ENCODE assay signal across 9 cellular contexts in the genomic region with DNA sequence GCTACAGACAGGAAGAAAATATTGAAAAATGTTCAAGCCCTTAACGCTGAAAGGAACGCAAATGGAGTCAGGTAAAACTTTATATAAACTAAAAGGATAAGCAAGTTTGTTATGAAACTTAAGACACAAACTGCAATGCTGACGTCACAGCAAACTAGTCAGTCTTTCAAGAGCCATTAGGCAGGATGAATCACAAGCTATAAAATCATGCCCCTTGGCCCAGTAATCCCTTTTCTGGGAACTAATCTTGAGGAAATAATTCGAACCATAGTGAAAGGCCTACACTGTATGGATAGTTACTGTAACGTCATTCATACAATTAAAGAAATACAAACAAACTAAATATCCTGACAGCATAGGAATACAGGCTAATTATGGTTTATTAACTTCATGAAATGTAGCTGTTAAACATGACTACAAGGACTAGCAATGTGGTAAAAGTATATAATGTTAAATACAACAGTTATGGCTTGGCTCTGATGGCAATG. TPM values are rescaled to one million over a fixed set of nuclear protein-coding genes. Genes with fewer than 3 reads are reported as not detected.
DNase-seq lines count a peak whose midpoint lies in the region; ATAC-seq and TF ChIP-seq lines count a peak whose summit lies in the region.
"Had no signal": no experiment of that assay in that cellular context is flagged by ENCODE, and none has a peak within 500 bp of the region (broad histone marks: within the 10 kb centered on the region; RNA-seq: fewer than 3 reads in every experiment).

No MANE protein-coding gene starts in this region.

- BruUV-seq in IMR-90 (replicated peaks; lab: Mats Ljungman, UMichigan): no TSS peak

- H3K79me1 ChIP-seq in IMR-90 (ENCODE audit: low read depth in 1 of 2, low read length in 2 of 2): no peaks in the 10 kb centered on the region

- peak overlapping the region; percentile 30; the same call in 1 of the 2 replicates for H2BK120ac ChIP-seq in IMR-90 (ENCODE audit: low read depth, low read length)

- H3K27ac Mint-ChIP-seq in activated CD4-positive, alpha-beta T cell treated with anti-CD3 and anti-CD28 coated beads for 36 hours: no peak overlapping the region
- H3K27ac Mint-ChIP-seq in glutamatergic neuron (ENCODE audit: unreplicated experiment): no peak overlapping the region

- TF ChIP-seq CTCF in IMR-90 (conservative IDR thresholded peaks at IDR 0.05; ENCODE audit: low read depth, low read length): no peak
- TF ChIP-seq CTCF in astrocyte of the spinal cord (IDR thresholded peaks at IDR 0.05; ENCODE audit: low read depth, low read length): no peak
- TF ChIP-seq CTCF in glutamatergic neuron (IDR thresholded peaks at IDR 0.05; ENCODE audit: partially characterized antibody, unreplicated experiment): no peak

- no CpG with 5 or more reads among the region's 5 CpGs for WGBS in IMR-90 (ENCODE audit: extremely low coverage in 2 of 2, insufficient read length in 1 of 2), 2 experiments

- POLR2A ChIA-PET in IMR-90 (lab: Charles Lee; ENCODE audit: unreplicated experiment): interaction anchor here (1.0 kb wide), 1 partner anchor 32 kb away, joined by 5 read pairs; no protein-coding TSS in a partner anchor
- POLR2A ChIA-PET in activated CD4-positive, alpha-beta T cell treated with anti-CD3 and anti-CD28 coated beads for 36 hours (lab: Charles Lee): no interaction called here

- H3K9ac ChIP-seq in IMR-90 (ENCODE audit: low read depth, low read length): no peak overlapping the region

- dilution Hi-C loops in IMR-90 (cut with HindIII; ENCODE audit: low sequenced_read_pairs, unreplicated experiment): no loop called here

- H2AK5ac ChIP-seq in IMR-90 (ENCODE audit: low read depth, low read length): no peak overlapping the region

- H3K4me1 ChIP-seq in IMR-90 (ENCODE audit: control insufficient read depth, insufficient read depth, low read length): peaks cover 5% of the 10 kb centered on the region; the same call in 1 of the 2 replicates

- no peaks in the 10 kb centered on the region for H3K27me3 Mint-ChIP-seq in activated CD4-positive, alpha-beta T cell treated with anti-CD3 and anti-CD28 coated beads for 36 hours
- H3K27me3 Mint-ChIP-seq in glutamatergic neuron (ENCODE audit: unreplicated experiment): no peaks in the 10 kb centered on the region
- H3K27me3 Mint-ChIP-seq: CD4-positive, CD25-positive, alpha-beta regulatory T cell had no signal

- H3K56ac ChIP-seq in IMR-90 (ENCODE audit: extremely low read depth, insufficient read depth, low read length): no peak overlapping the region

- no peaks in the 10 kb centered on the region for H3K27me3 ChIP-seq in IMR-90 (ENCODE audit: control insufficient read depth, insufficient read depth, low read length)

- H4K91ac ChIP-seq in IMR-90 (ENCODE audit: insufficient read depth, low read depth, low read length): no peak overlapping the region

- H3K9me3 ChIP-seq in IMR-90 (ENCODE audit: control insufficient read depth, insufficient read depth, low read length): no peaks in the 10 kb centered on the region

- intact Hi-C loops in IMR-90 (cut with micrococcal nuclease): no loop called here
- intact Hi-C loops in activated CD4-positive, alpha-beta T cell treated with anti-CD3 and anti-CD28 coated beads for 36 hours (cut with DNase I, micrococcal nuclease): no loop called here

- peak overlapping the region; percentile 94 for H2BK5ac ChIP-seq in IMR-90 (ENCODE audit: low read depth, low read length, poor library complexity, severe bottlenecking)

- H3K4me2 ChIP-seq in IMR-90 (ENCODE audit: low read depth, low read length): peak overlapping the region; percentile 2; the same call in 1 of the 2 replicates

- H4K8ac ChIP-seq in IMR-90 (ENCODE audit: low read depth in 2 of 2, low read length in 2 of 2): peak overlapping the region in 1 of 2 experiments; percentile 56; a peak in 1 of 4 replicates

- H2AFZ ChIP-seq in IMR-90 (replicated peaks; ENCODE audit: low read length, poor library complexity): no peak overlapping the region

- DNase-seq in ACHN: peak; percentile 87
- DNase-seq in IMR-90: peak; percentile 100
- DNase-seq in astrocyte of the spinal cord (ENCODE audit: low read depth, low spot score): peak; percentile 94
- peak; percentile 83 for DNase-seq in kidney tubule cell (ENCODE audit: low spot score)
- DNase-seq in activated CD4-positive, alpha-beta T cell treated with anti-CD3 and anti-CD28 coated beads for 36 hours: no peak
- no peak for DNase-seq in NCI-H1694 treated with DMSO at 0.1 percent for 48 hours (lab: John Stamatoyannopoulos, UW)
- no peak for DNase-seq in glutamatergic neuron
- DNase-seq: CD4-positive, CD25-positive, alpha-beta regulatory T cell had no signal

- no peak overlapping the region for H2BK20ac ChIP-seq in IMR-90 (ENCODE audit: low read depth, low read length)

- CTCF ChIA-PET in IMR-90 (lab: Yijun Ruan, JAX): interaction anchor here (0.6 to 0.9 kb wide), 2 partner anchors 42 to 70 kb away, joined by 3 to 6 read pairs; no protein-coding TSS in a partner anchor
- CTCF ChIA-PET in activated CD4-positive, alpha-beta T cell treated with anti-CD3 and anti-CD28 coated beads for 36 hours (lab: Charles Lee): interaction anchor here (0.6 to 2.7 kb wide), 7 partner anchors 7 to 108 kb away, joined by 3 to 11 read pairs (median 3); partner anchors contain the start of gene HINT3

- H2BK15ac ChIP-seq in IMR-90 (ENCODE audit: low read depth, low read length): no peak overlapping the region

- H3K36me3 ChIP-seq in IMR-90 (ENCODE audit: control insufficient read depth, insufficient read depth, low read length): peaks cover 7% of the 10 kb centered on the region

- peak overlapping the region; percentile 48; the same call in 1 of the 2 replicates for H3K27ac ChIP-seq in IMR-90 (ENCODE audit: insufficient read depth, low read length)

- H3K36me3 Mint-ChIP-seq in activated CD4-positive, alpha-beta T cell treated with anti-CD3 and anti-CD28 coated beads for 36 hours (ENCODE audit: low read depth): peaks cover 49% of the 10 kb centered on the region
- no peaks in the 10 kb centered on the region for H3K36me3 Mint-ChIP-seq in glutamatergic neuron (ENCODE audit: unreplicated experiment)

- no peak overlapping the region for H2AK9ac ChIP-seq in IMR-90 (replicated peaks; ENCODE audit: low read depth, low read length, poor library complexity)

- no peaks in the 10 kb centered on the region for H3K9me3 Mint-ChIP-seq in activated CD4-positive, alpha-beta T cell treated with anti-CD3 and anti-CD28 coated beads for 36 hours (ENCODE audit: low read depth)
- peaks cover 4% of the 10 kb centered on the region for H3K9me3 Mint-ChIP-seq in glutamatergic neuron (ENCODE audit: unreplicated experiment)
- H3K9me3 Mint-ChIP-seq: CD4-positive, CD25-positive, alpha-beta regulatory T cell had no signal

- H4K20me1 ChIP-seq in IMR-90 (ENCODE audit: insufficient read depth, low read length): no peaks in the 10 kb centered on the region

- peaks cover 38% of the 10 kb centered on the region for H3K4me1 Mint-ChIP-seq in activated CD4-positive, alpha-beta T cell treated with anti-CD3 and anti-CD28 coated beads for 36 hours
- H3K4me1 Mint-ChIP-seq in glutamatergic neuron (ENCODE audit: low read depth, unreplicated experiment): no peaks in the 10 kb centered on the region

- peak overlapping the region; percentile 30; the same call in 1 of the 2 replicates for H3K18ac ChIP-seq in IMR-90 (ENCODE audit: low read depth, low read length)

- ATAC-seq in IMR-90 (ENCODE audit: low read depth) (peak; percentile 89), HG02623 (IDR thresholded peaks at IDR 0.05; ENCODE audit: unreplicated experiment) (no peak)
- ATAC-seq in activated CD4-positive, alpha-beta T cell treated with anti-CD3 and anti-CD28 coated beads for 36 hours: no peak

- H3K4me3 Mint-ChIP-seq in activated CD4-positive, alpha-beta T cell treated with anti-CD3 and anti-CD28 coated beads for 36 hours: no peak overlapping the region
- no peak overlapping the region for H3K4me3 Mint-ChIP-seq in glutamatergic neuron (ENCODE audit: unreplicated experiment)
- H3K4me3 Mint-ChIP-seq: CD4-positive, CD25-positive, alpha-beta regulatory T cell had no signal

- no peak for TF ChIP-seq POLR2A in IMR-90 (IDR thresholded peaks at IDR 0.05; ENCODE audit: low read depth, low read length)

- H3K4me3 ChIP-seq in IMR-90 (ENCODE audit: insufficient read depth, low read depth, low read length) (no peak overlapping the region), astrocyte of the spinal cord (ENCODE audit: low read depth, low read length) (no peak overlapping the region)

- H3K9me1 ChIP-seq in IMR-90 (ENCODE audit: insufficient read depth, low read length): peaks cover 8% of the 10 kb centered on the region

- H4K5ac ChIP-seq in IMR-90 (ENCODE audit: low read depth, low read length): no peak overlapping the region

- no peak for TF ChIP-seq RAD21 in IMR-90 (IDR thresholded peaks at IDR 0.05; ENCODE audit: low read length)

- in situ Hi-C loops in ACHN (cut with HindIII; ENCODE audit: low pct_ligation_motif_present, low pct_unique_long_range_greater_than_20kb, low sequenced_read_pairs): no loop called here
- in situ Hi-C loops in IMR-90 (cut with MboI; ENCODE audit: low sequenced_read_pairs): no loop called here
- in situ Hi-C loops in astrocyte of the spinal cord (cut with HindIII; ENCODE audit: low sequenced_read_pairs): no loop called here

- peak overlapping the region; percentile 13; the same call in 1 of the 2 replicates for H3K4ac ChIP-seq in IMR-90 (ENCODE audit: low read depth, low read length)

- no peak overlapping the region for H3K23ac ChIP-seq in IMR-90 (ENCODE audit: low read depth, low read length)

- peak overlapping the region; percentile 61; the same call in 1 of the 2 replicates for H3K14ac ChIP-seq in IMR-90 (replicated peaks; ENCODE audit: low read depth, low read length)

TF ChIP-seq in IMR-90, 13 proteins besides CTCF, POLR2A, EP300 and RAD21:
- TF ChIP-seq FOS (IDR thresholded peaks at IDR 0.05; ENCODE audit: low read depth, low read length) (peak; percentile 86), BHLHE40 (IDR thresholded peaks at IDR 0.05; ENCODE audit: low read depth, low read length) (no peak), CEBPB (IDR thresholded peaks at IDR 0.05; ENCODE audit: low read depth, low read length) (peak; percentile 80), RCOR1 (IDR thresholded peaks at IDR 0.05; ENCODE audit: insufficient replicate concordance, low read length) (no peak)
TF ChIP-seq in IMR-90: peak in this region for 2.

RNA-seq across cellular contexts. Expression of gene HINT3, which starts 42.7 kb away (rescaled TPM):
- 6.5 and 9.4 TPM in 2 replicates for total RNA-seq in IMR-90 (2012; rRNA removed)
- polyA plus RNA-seq in IMR-90 (2012; rRNA removed): 2.3 and 3.4 TPM in 2 replicates
- 2.0 and 2.6 TPM in 2 replicates for polyA plus RNA-seq in IMR-90 (2012; cell fraction: cytosol; rRNA removed)
- 0.77 and 1.2 TPM in 2 replicates for polyA plus RNA-seq in IMR-90 (2012; cell fraction: nucleus; rRNA removed; ENCODE audit: low replicate concordance)
- total RNA-seq in activated CD4-positive, alpha-beta T cell treated with anti-CD3 and anti-CD28 coated beads for 36 hours: 1 to 10 TPM; 5.4 to 8.1 TPM
- 18.2 TPM for total RNA-seq in glutamatergic neuron (ENCODE audit: unreplicated experiment)

Comparison
In these comparisons a context has a peak if more than half of its experiments do, and no peak if none do; other contexts are left out.
1. DNase-seq: peak in ACHN (single experiment), IMR-90 (single experiment), astrocyte of the spinal cord (single experiment) and kidney tubule cell (single experiment); none in activated CD4-positive, alpha-beta T cell treated with anti-CD3 and anti-CD28 coated beads for 36 hours (single experiment), NCI-H1694 treated with DMSO at 0.1 percent for 48 hours (single experiment) and glutamatergic neuron (single experiment).